ENCODE assay signal across 21 cellular contexts in genomic region chr4:1776521-1777161, GRCh38. TPM values are rescaled to one million over a fixed set of nuclear protein-coding genes. Genes with fewer than 3 reads are reported as not detected.
DNase-seq lines count a peak whose midpoint lies in the region; ATAC-seq, FAIRE-seq and TF ChIP-seq lines count a peak whose summit lies in the region.
"Had no signal": no experiment of that assay in that cellular context is flagged by ENCODE, and none has a peak within 500 bp of the region (broad histone marks: within the 10 kb centered on the region; RNA-seq: fewer than 3 reads in every experiment).

No MANE protein-coding gene starts in this region.

- WGBS in body of pancreas, 2 donors = 60 to 63% methylated on average over 8 to 22 of the region's 24 CpGs
- WGBS in HepG2 (ENCODE audit: low lambda C conversion rate) = 2% methylated on average over 13 of the region's 24 CpGs
- 64 to 65% methylated on average over 24 of the region's 24 CpGs for whole genome bisulfite sequencing in pancreas, 2 donors

- FAIRE-seq in HepG2 (lab: Jason Lieb, UNC) = peak; percentile 40
- no peak for FAIRE-seq in pancreas (lab: Jason Lieb, UNC)
- FAIRE-seq: GM12878 had no signal

- no peaks in the 10 kb centered on the region for H3K9me3 ChIP-seq in BLaER1
- no peaks in the 10 kb centered on the region for H3K9me3 ChIP-seq in body of pancreas
- no peaks in the 10 kb centered on the region for H3K9me3 ChIP-seq in HepG2 (ENCODE audit: low read length)
- H3K9me3 ChIP-seq in pancreas = no peaks in the 10 kb centered on the region
- H3K9me3 ChIP-seq: Caco-2 had no signal

- peaks cover 76% of the 10 kb centered on the region for H3K4me1 ChIP-seq in BLaER1
- peaks cover 81% of the 10 kb centered on the region for H3K4me1 ChIP-seq in body of pancreas
- H3K4me1 ChIP-seq in HepG2 (ENCODE audit: insufficient read depth, low read length) = peaks cover 97% of the 10 kb centered on the region
- H3K4me1 ChIP-seq in pancreas = no peaks in the 10 kb centered on the region

- peaks cover 7% of the 10 kb centered on the region for H3K79me2 ChIP-seq in HepG2 (ENCODE audit: insufficient read depth, low read length)

- H3K9me3 Mint-ChIP-seq in osteocyte (ENCODE audit: unreplicated experiment) = no peaks in the 10 kb centered on the region
- H3K9me3 Mint-ChIP-seq: CD4-positive, CD25-positive, alpha-beta regulatory T cell had no signal

- H3K27me3 ChIP-seq in BLaER1 = no peaks in the 10 kb centered on the region
- H3K27me3 ChIP-seq in body of pancreas = no peaks in the 10 kb centered on the region
- H3K27me3 ChIP-seq in HepG2 (ENCODE audit: control insufficient read depth in 1 of 2, insufficient read depth in 2 of 2, low read length in 2 of 2) = no peaks in the 10 kb centered on the region
- no peaks in the 10 kb centered on the region for H3K27me3 ChIP-seq in pancreas

- peak in 1 of 3 donors; percentile 22 for TF ChIP-seq POLR2A in body of pancreas (IDR thresholded peaks at IDR 0.05)
- TF ChIP-seq POLR2A in HepG2 (IDR thresholded peaks at IDR 0.05; ENCODE audit: insufficient read depth in 1 of 2, low read depth in 2 of 2, low read length in 2 of 2) = no peak

- peaks cover 33% of the 10 kb centered on the region for H3K4me1 Mint-ChIP-seq in osteocyte (ENCODE audit: unreplicated experiment)
- H3K4me1 Mint-ChIP-seq: CD4-positive, CD25-positive, alpha-beta regulatory T cell had no signal

- H3K4me3 ChIP-seq in BLaER1 (no peak overlapping the region), body of pancreas (no peak overlapping the region), HepG2 (replicated peaks in 1 of 3; ENCODE audit: insufficient read depth in 1 of 3, low read depth in 2 of 3, low read length in 3 of 3) (peak overlapping the region; percentile 36 to 67 (median 44)), pancreas (no peak overlapping the region)
- H3K4me3 ChIP-seq: GM12878 had no signal

- H3K4me2 ChIP-seq in BLaER1 (peak overlapping the region; percentile 78), HepG2 (ENCODE audit: low read depth, low read length) (peak overlapping the region; percentile 87)
- H3K4me2 ChIP-seq: KMS-11 had no signal

- ATAC-seq in body of pancreas = peak; percentile 47
- peak; percentile 42 for ATAC-seq in HepG2
- ATAC-seq in pancreas = peak; percentile 30 to 64 (median 54)

- H3K36me3 Mint-ChIP-seq in osteocyte (ENCODE audit: unreplicated experiment) = no peaks in the 10 kb centered on the region
- H3K36me3 Mint-ChIP-seq: CD4-positive, CD25-positive, alpha-beta regulatory T cell had no signal

- in situ Hi-C loops in HepG2 (cut with HindIII; ENCODE audit: extremely low pct_ligation_motif_present, low pct_unique_long_range_greater_than_20kb) = no loop called here

- no peaks in the 10 kb centered on the region for H3K27me3 Mint-ChIP-seq in osteocyte (ENCODE audit: unreplicated experiment)
- H3K27me3 Mint-ChIP-seq: CD4-positive, CD25-positive, alpha-beta regulatory T cell had no signal

- H3K27ac Mint-ChIP-seq in osteocyte (ENCODE audit: unreplicated experiment) = no peak overlapping the region

- DNase-seq in body of pancreas = peak; percentile 46 to 65 (median 60)
- peak; percentile 74 for DNase-seq in HepG2 (ENCODE audit: low spot score)
- DNase-seq in pancreas = peak in 3 of 6 donors; percentile 40 to 64 (median 50)
- no peak for DNase-seq in HT-29 (ENCODE audit: low spot score)
- DNase-seq in osteocyte (ENCODE audit: extremely low spot score, unreplicated experiment) = no peak
- DNase-seq in AG08395 (ENCODE audit: low spot score) = no peak
- DNase-seq in activated naive CD4-positive, alpha-beta T cell treated with anti-CD3 and anti-CD28 coated beads, Interleukin-2, amount 50 U/mL, for 16 hours = no peak
- DNase-seq: Caco-2; CD4-positive, CD25-positive, alpha-beta regulatory T cell; DMS153; NCI-H187; NCI-H2107; NCI-H2227 treated with DMSO at 0.1 percent for 48 hours; NCI-H510A treated with DMSO at 0.1 percent for 48 hours; NCI-H774; SIG-M5 had no signal

- TF ChIP-seq EP300 in HepG2 (IDR thresholded peaks at IDR 0.05; ENCODE audit: low read depth in 2 of 2, low read length in 2 of 2) (0 out of 4 replicates have a peak, but pooled peaks of 1 of the 2 experiments have one; percentile 32), HepG2 (CRISPR knock-in tag; IDR thresholded peaks at IDR 0.05; ENCODE audit: borderline replicate concordance) (peak; percentile 63)

- POLR2A ChIA-PET in HepG2 (lab: Yijun Ruan, JAX) = interaction anchor here (1.0 to 34.3 kb wide), 7 partner anchors 6 to 65 kb away, joined by 4 to 1258 read pairs (median 8); partner anchors contain the start of genes FGFR3 and SLBP

- H3K27ac ChIP-seq in BLaER1 = peak overlapping the region; percentile 61; the same call in 1 of the 2 replicates
- H3K27ac ChIP-seq in body of pancreas = peak overlapping the region; percentile 69 to 93 (median 86)
- peak overlapping the region; percentile 86 for H3K27ac ChIP-seq in HepG2 (ENCODE audit: extremely low read length, insufficient read depth, low read length)
- peak overlapping the region; percentile 69 to 85 (median 80) for H3K27ac ChIP-seq in pancreas
- H3K27ac ChIP-seq: 22Rv1, KMS-11 had no signal

- no peak for TF ChIP-seq RAD21 in HepG2 (CRISPR knock-in tag; IDR thresholded peaks at IDR 0.05)

- no peaks in the 10 kb centered on the region for H3K36me3 ChIP-seq in BLaER1
- no peaks in the 10 kb centered on the region for H3K36me3 ChIP-seq in body of pancreas (replicated peaks in 1 of 2; ENCODE audit: insufficient read depth in 1 of 2, low read depth in 2 of 2)
- H3K36me3 ChIP-seq in HepG2 (replicated peaks in 1 of 2; ENCODE audit: control insufficient read depth in 1 of 2, insufficient read depth in 2 of 2, low read length in 2 of 2) = no peaks in the 10 kb centered on the region
- no peaks in the 10 kb centered on the region for H3K36me3 ChIP-seq in pancreas

- BruUV-seq in HepG2 (replicated peaks; lab: Mats Ljungman, UMichigan) = TSS peak; percentile 41

- H4K20me1 ChIP-seq in BLaER1 (no peaks in the 10 kb centered on the region), HepG2 (ENCODE audit: insufficient read depth, low read length) (no peaks in the 10 kb centered on the region)

- H2AFZ ChIP-seq in HepG2 (ENCODE audit: low read length) = no peak overlapping the region

- CTCF ChIA-PET in HepG2 (lab: Yijun Ruan, JAX; ENCODE audit: low intra/inter-chr PET ratio, low total read pairs) = interaction anchor here (2.9 kb wide), 1 partner anchor 33 kb away, joined by 15 read pairs; no protein-coding TSS in a partner anchor

- intact Hi-C loops in body of pancreas (cut with DNase I) = no loop called here
- intact Hi-C loops in HepG2 (cut with micrococcal nuclease; ENCODE audit: unreplicated experiment) = loop anchor here (2.0 to 5.0 kb wide), 2 partner anchors 18 to 36 kb away; no protein-coding TSS in a partner anchor
- intact Hi-C loops in pancreas (cut with DNase I) = no loop called here

- no peak for TF ChIP-seq CTCF in body of pancreas (IDR thresholded peaks at IDR 0.05)
- TF ChIP-seq CTCF in HepG2 (CRISPR knock-in tag; IDR thresholded peaks at IDR 0.05) = peak; percentile 17; the same call in 1 of the 2 replicates
- TF ChIP-seq CTCF in pancreas (IDR thresholded peaks at IDR 0.05) = no peak
- no peak for TF ChIP-seq CTCF in osteocyte (IDR thresholded peaks at IDR 0.05)

- no peak overlapping the region for H3K4me3 Mint-ChIP-seq in osteocyte (ENCODE audit: unreplicated experiment)
- H3K4me3 Mint-ChIP-seq: CD4-positive, CD25-positive, alpha-beta regulatory T cell had no signal

- H3K9ac ChIP-seq in BLaER1 (no peak overlapping the region), HepG2 (ENCODE audit: insufficient read depth, low read depth, low read length) (peak overlapping the region; percentile 73)
- H3K9ac ChIP-seq: KMS-11 had no signal

RNA-seq across cellular contexts. Expression of gene FGFR3, which starts 16.5 kb away (rescaled TPM):
- total RNA-seq in body of pancreas (100 to 1,000 TPM; 114 to 196 TPM), HepG2 (2016; rRNA removed; fragmentation: Illumina TruSeq; extraction: Trizol) (40.2 and 103 TPM in 2 replicates), pancreas (10 to 100 TPM; 40.4 to 88.3 (median 53.5) TPM), osteocyte (6.4 and 6.9 TPM in 2 replicates)
- 18.3 and 22.4 TPM in 2 replicates for total RNA-seq in HepG2 (2016; cell fraction: cytosol; rRNA removed; fragmentation: Illumina TruSeq; extraction: Trizol; ENCODE audit: low read depth)
- total RNA-seq in HepG2 (2016; cell fraction: insoluble cytoplasmic fraction; rRNA removed; fragmentation: Illumina TruSeq; extraction: Trizol) = 38.7 and 106 TPM in 2 replicates
- total RNA-seq in HepG2 (2016; cell fraction: membrane; rRNA removed; fragmentation: Illumina TruSeq; extraction: Trizol) = 39.4 and 45.4 TPM in 2 replicates
- total RNA-seq in HepG2 (2016; cell fraction: nucleus; rRNA removed; fragmentation: Illumina TruSeq; extraction: Trizol) = 114 and 144 TPM in 2 replicates
- polyA plus RNA-seq in HepG2 (2011; rRNA removed) (109 and 159 TPM in 2 replicates), pancreas (100 to 1,000 TPM; 163 to 300 TPM)
- polyA plus RNA-seq in HepG2 (2011; cell fraction: cytosol; rRNA removed) = 87.8 and 132 TPM in 2 replicates
- 914 and 1,354 TPM in 2 replicates for polyA plus RNA-seq in HepG2 (2011; cell fraction: nucleus; rRNA removed)
- polyA plus RNA-seq in HepG2 (2012) = 127 and 140 TPM in 2 replicates
- 6.7 and 7.6 TPM in 2 replicates for polyA plus RNA-seq in HepG2 (2016; cell fraction: cytosol; fragmentation: Illumina TruSeq; extraction: Trizol; ENCODE audit: low read depth)
- polyA plus RNA-seq in HepG2 (2016; cell fraction: insoluble cytoplasmic fraction; fragmentation: Illumina TruSeq; extraction: Trizol; ENCODE audit: low read depth) = 36.5 and 42.1 TPM in 2 replicates
- polyA plus RNA-seq in HepG2 (2016; cell fraction: membrane; fragmentation: Illumina TruSeq; extraction: Trizol; ENCODE audit: low read depth) = 24.3 and 24.6 TPM in 2 replicates
- polyA plus RNA-seq in HepG2 (2016; cell fraction: nucleus; fragmentation: Illumina TruSeq; extraction: Trizol; ENCODE audit: insufficient read depth, low read depth) = 393 and 407 TPM in 2 replicates
- polyA minus RNA-seq in HepG2 (2011; rRNA and poly(A)+ RNA removed; ENCODE audit: low replicate concordance) = 7.3 and 222 TPM in 2 replicates
- 97.8 and 100 TPM in 2 replicates for polyA minus RNA-seq in HepG2 (2011; cell fraction: cytosol; rRNA and poly(A)+ RNA removed)
- 130 and 153 TPM in 2 replicates for polyA minus RNA-seq in HepG2 (2011; cell fraction: nucleus; rRNA and poly(A)+ RNA removed)
- 73.4 and 77.0 TPM in 2 replicates for total RNA-seq in HT-29 (2014; rRNA removed; shearing (Covaris generic))
- total RNA-seq: RPMI7951 had no signal
- polyA plus RNA-seq: CD4-positive, CD25-positive, alpha-beta regulatory T cell had no signal

RNA-seq across cellular contexts. Expression of gene TACC3, which starts 55.3 kb away (rescaled TPM):
- 1 to 10 TPM; 5.7 to 8.9 TPM for total RNA-seq in body of pancreas
- 21.2 and 35.4 TPM in 2 replicates for total RNA-seq in HepG2 (2016; rRNA removed; fragmentation: Illumina TruSeq; extraction: Trizol)
- 9.8 and 10.0 TPM in 2 replicates for total RNA-seq in HepG2 (2016; cell fraction: cytosol; rRNA removed; fragmentation: Illumina TruSeq; extraction: Trizol; ENCODE audit: low read depth)
- total RNA-seq in HepG2 (2016; cell fraction: insoluble cytoplasmic fraction; rRNA removed; fragmentation: Illumina TruSeq; extraction: Trizol) = 23.8 and 32.4 TPM in 2 replicates
- total RNA-seq in HepG2 (2016; cell fraction: membrane; rRNA removed; fragmentation: Illumina TruSeq; extraction: Trizol) = 15.9 and 17.1 TPM in 2 replicates
- total RNA-seq in HepG2 (2016; cell fraction: nucleus; rRNA removed; fragmentation: Illumina TruSeq; extraction: Trizol) = 24.3 and 29.3 TPM in 2 replicates
- polyA plus RNA-seq in HepG2 (2011; rRNA removed) = 15.7 and 20.3 TPM in 2 replicates
- polyA plus RNA-seq in HepG2 (2011; cell fraction: cytosol; rRNA removed) = 8.7 and 16.8 TPM in 2 replicates
- polyA plus RNA-seq in HepG2 (2011; cell fraction: nucleus; rRNA removed) = 68.2 and 101 TPM in 2 replicates
- 16.3 and 27.3 TPM in 2 replicates for polyA plus RNA-seq in HepG2 (2012)
- 5.5 and 6.4 TPM in 2 replicates for polyA plus RNA-seq in HepG2 (2016; cell fraction: cytosol; fragmentation: Illumina TruSeq; extraction: Trizol; ENCODE audit: low read depth)
- 59.5 and 79.8 TPM in 2 replicates for polyA plus RNA-seq in HepG2 (2016; cell fraction: insoluble cytoplasmic fraction; fragmentation: Illumina TruSeq; extraction: Trizol; ENCODE audit: low read depth)
- 10.8 and 13.8 TPM in 2 replicates for polyA plus RNA-seq in HepG2 (2016; cell fraction: membrane; fragmentation: Illumina TruSeq; extraction: Trizol; ENCODE audit: low read depth)
- polyA plus RNA-seq in HepG2 (2016; cell fraction: nucleus; fragmentation: Illumina TruSeq; extraction: Trizol; ENCODE audit: insufficient read depth, low read depth) = 133 and 138 TPM in 2 replicates
- 12.7 and 22.2 TPM in 2 replicates for polyA minus RNA-seq in HepG2 (2011; rRNA and poly(A)+ RNA removed; ENCODE audit: low replicate concordance)
- 7.4 and 8.9 TPM in 2 replicates for polyA minus RNA-seq in HepG2 (2011; cell fraction: cytosol; rRNA and poly(A)+ RNA removed)
- 10.9 and 13.8 TPM in 2 replicates for polyA minus RNA-seq in HepG2 (2011; cell fraction: nucleus; rRNA and poly(A)+ RNA removed)
- 1 to 10 TPM in 5 of 6 donors, under 1 TPM in 1; 0.97 to 4.4 (median 2.4) TPM for total RNA-seq in pancreas
- polyA plus RNA-seq in pancreas = 1 to 10 TPM; 4.0 to 4.8 TPM
- total RNA-seq in HT-29 (2014; rRNA removed; shearing (Covaris generic)) = 64.6 and 71.2 TPM in 2 replicates
- total RNA-seq in osteocyte = 22.3 and 23.6 TPM in 2 replicates

RNA-seq across cellular contexts. Expression of gene TMEM129, which starts 55.5 kb away (rescaled TPM):
- total RNA-seq in body of pancreas = 10 to 100 TPM; 26.7 to 53.1 TPM
- total RNA-seq in HepG2 (2016; rRNA removed; fragmentation: Illumina TruSeq; extraction: Trizol) = 15.5 and 25.8 TPM in 2 replicates
- total RNA-seq in HepG2 (2016; cell fraction: cytosol; rRNA removed; fragmentation: Illumina TruSeq; extraction: Trizol; ENCODE audit: low read depth) = 9.2 and 12.7 TPM in 2 replicates
- 14.4 and 26.2 TPM in 2 replicates for total RNA-seq in HepG2 (2016; cell fraction: insoluble cytoplasmic fraction; rRNA removed; fragmentation: Illumina TruSeq; extraction: Trizol)
- 28.5 and 34.5 TPM in 2 replicates for total RNA-seq in HepG2 (2016; cell fraction: membrane; rRNA removed; fragmentation: Illumina TruSeq; extraction: Trizol)
- 20.4 and 23.0 TPM in 2 replicates for total RNA-seq in HepG2 (2016; cell fraction: nucleus; rRNA removed; fragmentation: Illumina TruSeq; extraction: Trizol)
- 19.0 and 36.1 TPM in 2 replicates for polyA plus RNA-seq in HepG2 (2011; rRNA removed)
- polyA plus RNA-seq in HepG2 (2011; cell fraction: cytosol; rRNA removed) = 18.9 and 32.3 TPM in 2 replicates
- polyA plus RNA-seq in HepG2 (2011; cell fraction: nucleus; rRNA removed) = 79.1 and 84.6 TPM in 2 replicates
- 16.1 and 20.7 TPM in 2 replicates for polyA plus RNA-seq in HepG2 (2012)
- polyA plus RNA-seq in HepG2 (2016; cell fraction: cytosol; fragmentation: Illumina TruSeq; extraction: Trizol; ENCODE audit: low read depth) = 9.4 and 10.4 TPM in 2 replicates
- 14.1 and 16.2 TPM in 2 replicates for polyA plus RNA-seq in HepG2 (2016; cell fraction: insoluble cytoplasmic fraction; fragmentation: Illumina TruSeq; extraction: Trizol; ENCODE audit: low read depth)
- 21.6 and 23.3 TPM in 2 replicates for polyA plus RNA-seq in HepG2 (2016; cell fraction: membrane; fragmentation: Illumina TruSeq; extraction: Trizol; ENCODE audit: low read depth)
- 36.1 and 41.5 TPM in 2 replicates for polyA plus RNA-seq in HepG2 (2016; cell fraction: nucleus; fragmentation: Illumina TruSeq; extraction: Trizol; ENCODE audit: insufficient read depth, low read depth)
- polyA minus RNA-seq in HepG2 (2011; rRNA and poly(A)+ RNA removed; ENCODE audit: low replicate concordance) = 7.1 and 61.3 TPM in 2 replicates
- 18.8 and 21.5 TPM in 2 replicates for polyA minus RNA-seq in HepG2 (2011; cell fraction: cytosol; rRNA and poly(A)+ RNA removed)
- polyA minus RNA-seq in HepG2 (2011; cell fraction: nucleus; rRNA and poly(A)+ RNA removed) = 6.4 and 8.5 TPM in 2 replicates
- 10 to 100 TPM; 17.2 to 27.1 (median 18.9) TPM for total RNA-seq in pancreas
- 10 to 100 TPM; 25.9 to 32.7 TPM for polyA plus RNA-seq in pancreas
- total RNA-seq in HT-29 (2014; rRNA removed; shearing (Covaris generic)) = 94.2 and 111 TPM in 2 replicates
- 48.8 and 53.6 TPM in 2 replicates for total RNA-seq in osteocyte

Comparison
In these comparisons a context has a peak if more than half of its experiments do, and no peak if none do; other contexts are left out.
1. H3K4me3 ChIP-seq: peak in HepG2 (3 of 3); none in BLaER1 (single experiment), body of pancreas (0 of 2) and pancreas (0 of 4).
2. DNase-seq: peak in body of pancreas (4 of 4) and HepG2 (single experiment); none in HT-29 (single experiment), osteocyte (single experiment), AG08395 (single experiment) and activated naive CD4-positive, alpha-beta T cell treated with anti-CD3 and anti-CD28 coated beads, Interleukin-2, amount 50 U/mL, for 16 hours (single experiment).
3. Peak in every context shown above with its lines, with median percentiles within 50 percentile points of each other: H3K27ac ChIP-seq and ATAC-seq.